Comparison of ENCODE assay signal across 18 cellular contexts in genomic region chr2:157362627-157363026, GRCh38. TPM values are rescaled to one million over a fixed set of nuclear protein-coding genes. Genes with fewer than 3 reads are reported as not detected.
DNase-seq lines count a peak whose midpoint lies in the region; ATAC-seq and TF ChIP-seq lines count a peak whose summit lies in the region.
"Had no signal": no experiment of that assay in that cellular context is flagged by ENCODE, and none has a peak within 500 bp of the region (broad histone marks: within the 10 kb centered on the region; RNA-seq: fewer than 3 reads in every experiment).

No MANE protein-coding gene starts in this region.

- no peaks in the 10 kb centered on the region for H3K27me3 Mint-ChIP-seq in natural killer cell (ENCODE audit: low read depth in 2 of 2)
- no peaks in the 10 kb centered on the region for H3K27me3 Mint-ChIP-seq in natural killer cell treated with Interleukin-12 subunit alpha and Interleukin-12 subunit beta and Interleukin-15 and Interleukin-18, amount 100 ng/mL, for 72 hours
- H3K27me3 Mint-ChIP-seq in T-helper 17 cell = no peaks in the 10 kb centered on the region
- H3K27me3 Mint-ChIP-seq in stimulated activated naive B cell treated with anti-CD40 and anti-IgM and Interleukin-4, amounts not matched to agents 10 μg/mL and 1 μg/mL and 100 μg/mL, for 72 hours = no peaks in the 10 kb centered on the region
- H3K27me3 Mint-ChIP-seq: CD4-positive, CD25-positive, alpha-beta regulatory T cell had no signal

- H3K4me3 Mint-ChIP-seq in natural killer cell (peak overlapping the region; percentile 22), T-helper 17 cell (no peak overlapping the region)
- no peak overlapping the region for H3K4me3 Mint-ChIP-seq in natural killer cell treated with Interleukin-12 subunit alpha and Interleukin-12 subunit beta and Interleukin-15 and Interleukin-18, amount 100 ng/mL, for 72 hours
- H3K4me3 Mint-ChIP-seq in stimulated activated naive B cell treated with anti-CD40 and anti-IgM and Interleukin-4, amounts not matched to agents 10 μg/mL and 1 μg/mL and 100 μg/mL, for 72 hours = peak overlapping the region in 1 of 2 donors; percentile 37
- H3K4me3 Mint-ChIP-seq: CD14-positive monocyte; CD4-positive, CD25-positive, alpha-beta regulatory T cell; CD8-positive, alpha-beta T cell had no signal

- H3K9me3 ChIP-seq in T-helper 17 cell (ENCODE audit: control insufficient read depth, low read length, poor library complexity, severe bottlenecking) = no peaks in the 10 kb centered on the region
- H3K9me3 ChIP-seq: BE2C had no signal

- intact Hi-C loops in natural killer cell (cut with micrococcal nuclease) = no loop called here

- no peak overlapping the region for H3K27ac Mint-ChIP-seq in natural killer cell
- no peak overlapping the region for H3K27ac Mint-ChIP-seq in natural killer cell treated with Interleukin-12 subunit alpha and Interleukin-12 subunit beta and Interleukin-15 and Interleukin-18, amount 100 ng/mL, for 72 hours
- H3K27ac Mint-ChIP-seq in T-helper 17 cell = peak overlapping the region; percentile 75
- H3K27ac Mint-ChIP-seq in stimulated activated naive B cell treated with anti-CD40 and anti-IgM and Interleukin-4, amounts not matched to agents 10 μg/mL and 1 μg/mL and 100 μg/mL, for 72 hours = peak overlapping the region; percentile 59
- H3K27ac Mint-ChIP-seq: CD14-positive monocyte; CD8-positive, alpha-beta T cell had no signal

- peaks cover 37% of the 10 kb centered on the region in 2 donors for H3K4me1 Mint-ChIP-seq in natural killer cell
- H3K4me1 Mint-ChIP-seq in natural killer cell treated with Interleukin-12 subunit alpha and Interleukin-12 subunit beta and Interleukin-15 and Interleukin-18, amount 100 ng/mL, for 72 hours (ENCODE audit: low read depth in 2 of 2) = peaks cover 22 to 23% of the 10 kb centered on the region in 2 donors
- peaks cover 16% of the 10 kb centered on the region for H3K4me1 Mint-ChIP-seq in T-helper 17 cell
- peaks cover 21 to 46% of the 10 kb centered on the region in 2 donors for H3K4me1 Mint-ChIP-seq in stimulated activated naive B cell treated with anti-CD40 and anti-IgM and Interleukin-4, amounts not matched to agents 10 μg/mL and 1 μg/mL and 100 μg/mL, for 72 hours

- no peak for TF ChIP-seq CTCF in natural killer cell (IDR thresholded peaks at IDR 0.05)

- no peak for DNase-seq in natural killer cell
- DNase-seq in natural killer cell treated with Interleukin-12 subunit alpha and Interleukin-12 subunit beta and Interleukin-15 and Interleukin-18, amount 100 ng/mL, for 72 hours (ENCODE audit: low spot score) = no peak
- no peak for DNase-seq in T-helper 17 cell
- DNase-seq in stimulated activated naive B cell treated with anti-CD40 and anti-IgM and Interleukin-4, amounts not matched to agents 10 μg/mL and 1 μg/mL and 100 μg/mL, for 72 hours = no peak
- no peak for DNase-seq in OCI-M2 (lab: John Stamatoyannopoulos, UW; ENCODE audit: unreplicated experiment)
- no peak for DNase-seq in pons (ENCODE audit: low spot score)
- DNase-seq: 8988T; ACHN; BE2C; C1 segment of cervical spinal cord; Caco-2; Calu3; CD4-positive, CD25-positive, alpha-beta regulatory T cell; CD8-positive, alpha-beta T cell; DMS79 treated with DMSO at 0.1 percent for 48 hours; GF-D8 had no signal

- ATAC-seq in natural killer cell = no peak
- no peak for ATAC-seq in natural killer cell treated with Interleukin-12 subunit alpha and Interleukin-12 subunit beta and Interleukin-15 and Interleukin-18, amount 100 ng/mL, for 72 hours
- no peak for ATAC-seq in T-helper 17 cell
- ATAC-seq in stimulated activated naive B cell treated with anti-CD40 and anti-IgM and Interleukin-4, amounts not matched to agents 10 μg/mL and 1 μg/mL and 100 μg/mL, for 72 hours (replicated peaks) = no peak
- ATAC-seq: CD8-positive, alpha-beta T cell had no signal

- H3K36me3 Mint-ChIP-seq in natural killer cell (peaks cover 15% of the 10 kb centered on the region), T-helper 17 cell (ENCODE audit: low read depth) (peaks cover 9% of the 10 kb centered on the region)
- peaks cover 24% of the 10 kb centered on the region for H3K36me3 Mint-ChIP-seq in natural killer cell treated with Interleukin-12 subunit alpha and Interleukin-12 subunit beta and Interleukin-15 and Interleukin-18, amount 100 ng/mL, for 72 hours
- H3K36me3 Mint-ChIP-seq in stimulated activated naive B cell treated with anti-CD40 and anti-IgM and Interleukin-4, amounts not matched to agents 10 μg/mL and 1 μg/mL and 100 μg/mL, for 72 hours = peaks cover 18 to 37% of the 10 kb centered on the region in 2 donors

- H3K9me3 Mint-ChIP-seq in natural killer cell = peaks cover 4 to 10% of the 10 kb centered on the region in 2 donors
- peaks cover 16% of the 10 kb centered on the region for H3K9me3 Mint-ChIP-seq in natural killer cell treated with Interleukin-12 subunit alpha and Interleukin-12 subunit beta and Interleukin-15 and Interleukin-18, amount 100 ng/mL, for 72 hours
- H3K9me3 Mint-ChIP-seq in stimulated activated naive B cell treated with anti-CD40 and anti-IgM and Interleukin-4, amounts not matched to agents 10 μg/mL and 1 μg/mL and 100 μg/mL, for 72 hours = peaks cover 12 to 20% of the 10 kb centered on the region in 2 donors

RNA-seq across cellular contexts. Expression of gene ERMN, which starts 37.0 kb away (rescaled TPM):
- total RNA-seq in natural killer cell (10 to 100 TPM; 13.5 to 14.4 (median 14.0) TPM), T-helper 17 cell (10 to 100 TPM; 10.2 to 11.6 TPM)
- total RNA-seq in natural killer cell treated with Interleukin-12 subunit alpha and Interleukin-12 subunit beta and Interleukin-15 and Interleukin-18, amount 100 ng/mL, for 72 hours = 1 to 10 TPM; 7.4 to 8.8 TPM
- total RNA-seq: A673, Calu3 had no signal

Comparison
In these comparisons a context has a peak if more than half of its experiments do, and no peak if none do; other contexts are left out.
1. H3K27ac Mint-ChIP-seq: peak in T-helper 17 cell (single experiment) and stimulated activated naive B cell treated with anti-CD40 and anti-IgM and Interleukin-4, amounts not matched to agents 10 μg/mL and 1 μg/mL and 100 μg/mL, for 72 hours (single experiment); none in natural killer cell (0 of 2) and natural killer cell treated with Interleukin-12 subunit alpha and Interleukin-12 subunit beta and Interleukin-15 and Interleukin-18, amount 100 ng/mL, for 72 hours (0 of 2).